In the genomic region with DNA sequence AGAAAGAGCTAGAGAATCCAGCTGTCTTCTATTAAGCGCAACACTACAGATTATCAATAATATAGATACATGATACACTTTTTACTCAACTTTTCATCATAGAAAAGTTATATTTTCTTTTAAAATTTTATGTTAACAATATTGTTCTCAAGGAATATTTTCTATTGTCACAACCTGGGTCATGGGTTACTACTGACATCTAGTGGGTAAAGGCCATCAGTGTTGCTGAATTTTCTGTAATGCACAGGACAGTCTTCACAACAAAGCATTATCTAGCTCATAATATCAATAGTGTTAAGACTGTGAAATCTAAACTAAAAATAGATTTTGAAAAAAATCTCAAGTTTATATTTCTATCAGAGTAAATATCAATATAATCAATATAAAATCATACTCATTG, we compare ENCODE assay signal across 9 cellular contexts.
DNase-seq lines count a peak whose midpoint lies in the region; ATAC-seq and TF ChIP-seq lines count a peak whose summit lies in the region.
"Had no signal": no experiment of that assay in that cellular context is flagged by ENCODE, and none has a peak within 500 bp of the region (broad histone marks: within the 10 kb centered on the region; RNA-seq: fewer than 3 reads in every experiment).

No MANE protein-coding gene starts in this region.

- H3K27ac ChIP-seq in AG04450 (ENCODE audit: low read depth, low read length) (no peak overlapping the region), RWPE1 (no peak overlapping the region)

- H3K4me3 ChIP-seq in AG04450 (ENCODE audit: low read depth, low read length), result no peak overlapping the region

- no peak for ATAC-seq in HG03469 (IDR thresholded peaks at IDR 0.05; ENCODE audit: unreplicated experiment)
- no peak for ATAC-seq in HG03139 (IDR thresholded peaks at IDR 0.05; ENCODE audit: unreplicated experiment)

- DNase-seq in AG04450 (ENCODE audit: low read depth, low spot score) (no peak), RWPE1 (ENCODE audit: low spot score) (peak; percentile 1), globus pallidus (ENCODE audit: low spot score) (peak; percentile 1), amniotic stem cell (lab: John Stamatoyannopoulos, UW) (no peak), NCI-H69 (lab: John Stamatoyannopoulos, UW) (no peak)
- DNase-seq: T-helper 2 cell had no signal

- no peaks in the 10 kb centered on the region for H3K9me3 ChIP-seq in AG04450 (ENCODE audit: control insufficient read depth, insufficient read depth, low read length)

- TF ChIP-seq CTCF in AG04450 (IDR thresholded peaks at IDR 0.05; ENCODE audit: low read depth, low read length) (peak; percentile 23; the same call in 1 of the 2 replicates), GM12873 (IDR thresholded peaks at IDR 0.05; ENCODE audit: insufficient read depth, low read depth, low read length, missing control alignments) (peak; percentile 36), RWPE1 (conservative IDR thresholded peaks at IDR 0.05; ENCODE audit: low read depth) (peak; percentile 47)

- no peaks in the 10 kb centered on the region for H3K27me3 ChIP-seq in AG04450 (ENCODE audit: control insufficient read depth, insufficient read depth, low read length)

- POLR2A ChIA-PET in AG04450 (lab: Yijun Ruan, JAX) (no interaction called here), RWPE1 (lab: Yijun Ruan, JAX; ENCODE audit: low non-redundant PET) (no interaction called here)

- CTCF ChIA-PET in AG04450 (lab: Charles Lee), result interaction anchor here (0.5 kb wide), 1 partner anchor 31 kb away, joined by 3 read pairs; no protein-coding TSS in a partner anchor
- CTCF ChIA-PET in RWPE1 (lab: Yijun Ruan, JAX), result interaction anchor here (0.6 kb wide), 1 partner anchor 15 kb away, joined by 4 read pairs; no protein-coding TSS in a partner anchor

Comparison
In these comparisons a context has a peak if more than half of its experiments do, and no peak if none do; other contexts are left out.
1. DNase-seq: peak in RWPE1 (single experiment) and globus pallidus (single experiment); none in AG04450 (single experiment), amniotic stem cell (single experiment) and NCI-H69 (single experiment).
2. Peak in every context shown above with its lines, with median percentiles within 50 percentile points of each other: CTCF ChIP-seq.